Comparison of ENCODE assay signal across 8 cellular contexts in the genomic region with DNA sequence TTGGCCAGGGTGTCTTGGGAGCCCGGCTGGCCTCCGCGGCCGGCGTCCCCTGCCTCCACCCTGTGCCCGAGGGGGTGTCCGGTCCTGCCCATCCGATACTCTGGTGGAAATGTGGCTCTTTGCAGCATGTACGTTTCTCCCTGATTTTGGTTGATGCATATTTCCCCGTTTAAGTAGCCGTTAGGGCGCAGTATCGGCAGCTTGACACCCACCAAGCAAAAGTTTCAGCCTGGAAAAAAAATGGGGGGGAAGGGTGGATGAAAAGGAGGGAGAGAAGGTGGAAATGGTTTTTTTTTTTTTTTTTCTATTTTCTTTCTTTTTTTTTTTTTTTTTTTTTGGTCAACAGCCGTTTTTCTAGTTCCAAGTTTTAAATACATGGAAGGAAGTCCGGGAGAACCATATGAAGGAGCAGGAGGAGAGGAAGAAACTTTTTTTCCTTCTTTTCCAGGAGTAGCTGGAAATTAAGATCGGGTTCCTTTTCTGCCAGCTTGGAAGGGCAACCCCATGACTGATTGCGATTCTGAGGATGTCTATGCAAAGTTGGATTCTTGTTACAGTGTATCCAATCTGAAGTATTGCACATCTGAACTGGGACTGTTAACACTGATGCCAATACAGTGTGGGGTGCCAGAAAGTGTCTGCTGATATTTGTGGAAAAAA. TPM values are rescaled to one million over a fixed set of nuclear protein-coding genes. Genes with fewer than 3 reads are reported as not detected.
A peak's percentile ranks its signal among the peaks of the same experiment; 100 is the strongest.
DNase-seq lines count a peak whose midpoint lies in the region; ATAC-seq and TF ChIP-seq lines count a peak whose summit lies in the region.

No MANE protein-coding gene starts in this region.

- intact Hi-C loops in breast epithelium (cut with DNase I; ENCODE audit: low total_unique reads), result no loop called here
- intact Hi-C loops in upper lobe of right lung (cut with DNase I), result no loop called here

- no peak for TF ChIP-seq POLR2A in NB4 (IDR thresholded peaks at IDR 0.05; ENCODE audit: extremely low read depth, insufficient read length)
- TF ChIP-seq POLR2A in breast epithelium (IDR thresholded peaks at IDR 0.05), result no peak

- H3K27ac ChIP-seq in breast epithelium (peak overlapping the region; percentile 95), lung (ENCODE audit: low read depth in 1 of 2, low read length in 1 of 2) (peak overlapping the region; percentile 25 to 99), upper lobe of right lung (peak overlapping the region; percentile 92)

- ATAC-seq in lung (ENCODE audit: insufficient read depth, low FRiP score) (no peak), upper lobe of right lung (no peak), HG03439 (IDR thresholded peaks at IDR 0.05; ENCODE audit: unreplicated experiment) (no peak)

- H3K9me3 ChIP-seq in breast epithelium, result no peaks in the 10 kb centered on the region
- no peaks in the 10 kb centered on the region for H3K9me3 ChIP-seq in lung (ENCODE audit: control insufficient read depth in 2 of 2, insufficient read depth in 1 of 2, low read length in 1 of 2)
- no peaks in the 10 kb centered on the region for H3K9me3 ChIP-seq in upper lobe of right lung

- WGBS in lung, 2 donors, result 1 to 2% methylated on average over 17 of the region's 17 CpGs

- H3K4me1 ChIP-seq in breast epithelium (peaks cover 0 to 6% of the 10 kb centered on the region in 2 donors), lung (ENCODE audit: control insufficient read depth in 2 of 2, insufficient read depth in 2 of 2, low read length in 2 of 2) (peaks cover 0 to 10% of the 10 kb centered on the region in 2 donors), upper lobe of right lung (peaks cover 16% of the 10 kb centered on the region)

- peak overlapping the region; percentile 90 for H3K4me3 ChIP-seq in NB4 (ENCODE audit: low read depth, low read length)
- peak overlapping the region; percentile 68 to 98 (median 91) for H3K4me3 ChIP-seq in breast epithelium
- peak overlapping the region; percentile 94 for H3K4me3 ChIP-seq in lung
- peak overlapping the region; percentile 88 for H3K4me3 ChIP-seq in upper lobe of right lung

- no peaks in the 10 kb centered on the region for H3K27me3 ChIP-seq in breast epithelium
- no peaks in the 10 kb centered on the region for H3K27me3 ChIP-seq in lung (ENCODE audit: control insufficient read depth, insufficient read depth)
- no peaks in the 10 kb centered on the region for H3K27me3 ChIP-seq in upper lobe of right lung

- DNase-seq in EL (peak; percentile 54), NB4 (ENCODE audit: low read depth) (peak; percentile 63), breast epithelium (ENCODE audit: low spot score in 2 of 2) (no peak), lung (ENCODE audit: low spot score) (peak; percentile 34), upper lobe of right lung (no peak), NCI-H128 (lab: John Stamatoyannopoulos, UW; ENCODE audit: unreplicated experiment) (no peak), GM10266 (ENCODE audit: extremely low spot score) (no peak)

- TF ChIP-seq CTCF in NB4 (IDR thresholded peaks at IDR 0.05; ENCODE audit: low read depth, low read length) (no peak), breast epithelium (IDR thresholded peaks at IDR 0.05) (no peak), lung (IDR thresholded peaks at IDR 0.05; ENCODE audit: control extremely low read depth, extremely low read depth) (no peak), upper lobe of right lung (IDR thresholded peaks at IDR 0.05) (no peak), GM10266 (IDR thresholded peaks at IDR 0.05; ENCODE audit: control insufficient read depth, insufficient read depth, low read depth, missing control alignments) (no peak)

- H3K36me3 ChIP-seq in breast epithelium (no peaks in the 10 kb centered on the region), lung (ENCODE audit: control insufficient read depth in 2 of 2, insufficient read depth in 2 of 2, low read length in 2 of 2) (no peaks in the 10 kb centered on the region), upper lobe of right lung (no peaks in the 10 kb centered on the region)

RNA-seq across cellular contexts. Expression of gene RAP2B, which starts 1.5 kb away (rescaled TPM):
- total RNA-seq in breast epithelium (10 to 100 TPM in 2 of 3 donors, 1 to 10 TPM in 1; 6.6 to 21.0 (median 13.5) TPM), lung (10 to 100 TPM; 22.2 to 23.8 TPM), upper lobe of right lung (17.9 TPM)
- polyA plus RNA-seq in lung, result 1 to 10 TPM; 7.4 to 9.2 TPM

Comparison
In these comparisons a context has a peak if more than half of its experiments do, and no peak if none do; other contexts are left out.
1. DNase-seq: peak in EL (single experiment), NB4 (single experiment) and lung (single experiment); none in breast epithelium (0 of 2), upper lobe of right lung (single experiment), NCI-H128 (single experiment) and GM10266 (single experiment).
2. Peak in every context shown above with its lines, with median percentiles within 50 percentile points of each other: H3K4me3 ChIP-seq and H3K27ac ChIP-seq.